Comparison of ENCODE assay signal across 13 cellular contexts in genomic region chr4:174669278-174669677, GRCh38.
A peak's percentile ranks its signal among the peaks of the same experiment; 100 is the strongest.
DNase-seq lines count a peak whose midpoint lies in the region; ATAC-seq and TF ChIP-seq lines count a peak whose summit lies in the region.
"Had no signal": no experiment of that assay in that cellular context is flagged by ENCODE, and none has a peak within 500 bp of the region (broad histone marks: within the 10 kb centered on the region; RNA-seq: fewer than 3 reads in every experiment).

No MANE protein-coding gene starts in this region.

- H3K9me3 ChIP-seq in breast epithelium (no peaks in the 10 kb centered on the region), aorta (ENCODE audit: control insufficient read depth, low read length) (no peaks in the 10 kb centered on the region), lower lobe of right lung (no peaks in the 10 kb centered on the region), left ventricle myocardium inferior (replicated peaks) (no peaks in the 10 kb centered on the region)
- H3K9me3 ChIP-seq: testis had no signal

- H3K27ac Mint-ChIP-seq in MCF 10A (ENCODE audit: low read depth, unreplicated experiment) = peak overlapping the region; percentile 31
- H3K27ac Mint-ChIP-seq: activated CD4-positive, alpha-beta memory T cell treated with anti-CD3 and anti-CD28 coated beads for 36 hours; activated naive CD4-positive, alpha-beta T cell treated with anti-CD3 and anti-CD28 coated beads for 36 hours had no signal

- H3K4me1 ChIP-seq in breast epithelium = no peaks in the 10 kb centered on the region
- H3K4me1 ChIP-seq in aorta (ENCODE audit: control insufficient read depth in 1 of 2, insufficient read depth in 2 of 2, low read length in 2 of 2) = no peaks in the 10 kb centered on the region
- no peaks in the 10 kb centered on the region for H3K4me1 ChIP-seq in lower lobe of right lung
- H3K4me1 ChIP-seq in left ventricle myocardium inferior = no peaks in the 10 kb centered on the region
- H3K4me1 ChIP-seq: testis had no signal

- H3K27ac ChIP-seq in breast epithelium = no peak overlapping the region
- no peak overlapping the region for H3K27ac ChIP-seq in aorta (ENCODE audit: low read depth in 1 of 2, low read length in 2 of 2)
- H3K27ac ChIP-seq in lower lobe of right lung = no peak overlapping the region
- no peak overlapping the region for H3K27ac ChIP-seq in left ventricle myocardium inferior (replicated peaks)
- H3K27ac ChIP-seq: testis had no signal

- H3K27me3 Mint-ChIP-seq in MCF 10A (ENCODE audit: insufficient read depth, unreplicated experiment) = no peaks in the 10 kb centered on the region

- no peaks in the 10 kb centered on the region for H3K36me3 Mint-ChIP-seq in MCF 10A (ENCODE audit: insufficient read depth, unreplicated experiment)
- H3K36me3 Mint-ChIP-seq: activated CD4-positive, alpha-beta memory T cell treated with anti-CD3 and anti-CD28 coated beads for 36 hours had no signal

- POLR2A ChIA-PET in MCF 10A (lab: Yijun Ruan, JAX) = interaction anchor here (1.0 to 1.3 kb wide), 2 partner anchors 19 to 52 kb away, joined by 3 read pairs; no protein-coding TSS in a partner anchor

- H3K4me3 Mint-ChIP-seq in MCF 10A (ENCODE audit: unreplicated experiment) = no peak overlapping the region
- H3K4me3 Mint-ChIP-seq: activated CD4-positive, alpha-beta memory T cell treated with anti-CD3 and anti-CD28 coated beads for 36 hours; activated naive CD4-positive, alpha-beta T cell treated with anti-CD3 and anti-CD28 coated beads for 36 hours had no signal

- no peak for TF ChIP-seq POLR2A in breast epithelium (IDR thresholded peaks at IDR 0.05)

- 76 to 85% methylated on average over 3 of the region's 3 CpGs for WGBS in aorta, 2 donors

- H3K36me3 ChIP-seq in breast epithelium = no peaks in the 10 kb centered on the region
- no peaks in the 10 kb centered on the region for H3K36me3 ChIP-seq in aorta (ENCODE audit: control insufficient read depth in 1 of 2, insufficient read depth in 2 of 2, low read length in 1 of 2)
- no peaks in the 10 kb centered on the region for H3K36me3 ChIP-seq in lower lobe of right lung
- H3K36me3 ChIP-seq in left ventricle myocardium inferior = no peaks in the 10 kb centered on the region

- intact Hi-C loops in MCF 10A (cut with micrococcal nuclease) (no loop called here), breast epithelium (cut with DNase I; ENCODE audit: low total_unique reads) (no loop called here), aorta (cut with DNase I) (no loop called here), lower lobe of right lung (cut with DNase I) (no loop called here), left ventricle myocardium inferior (cut with micrococcal nuclease) (no loop called here)

- DNase-seq in MCF 10A (ENCODE audit: unreplicated experiment) (peak; percentile 87), breast epithelium (ENCODE audit: low spot score in 2 of 2) (no peak), SW480 (ENCODE audit: low spot score) (peak; percentile 7), fibroblast of villous mesenchyme (ENCODE audit: low read depth) (peak; percentile 88), aorta (no peak), lower lobe of right lung (no peak), NCI-H1092 treated with DMSO at 0.1 percent for 48 hours (lab: John Stamatoyannopoulos, UW) (no peak), left ventricle myocardium inferior (no peak)
- DNase-seq: 8988T; activated CD4-positive, alpha-beta memory T cell treated with anti-CD3 and anti-CD28 coated beads for 36 hours; activated naive CD4-positive, alpha-beta T cell treated with anti-CD3 and anti-CD28 coated beads for 36 hours; NCI-H187 treated with DMSO at 0.1 percent for 48 hours; testis had no signal

- BruUV-seq in MCF 10A (replicated peaks; lab: Mats Ljungman, UMichigan) = no TSS peak

- H3K9me3 Mint-ChIP-seq in MCF 10A (ENCODE audit: unreplicated experiment) = no peaks in the 10 kb centered on the region
- H3K9me3 Mint-ChIP-seq: activated naive CD4-positive, alpha-beta T cell treated with anti-CD3 and anti-CD28 coated beads for 36 hours had no signal

- CTCF ChIA-PET in MCF 10A (lab: Yijun Ruan, JAX) = no interaction called here

- H3K4me3 ChIP-seq in breast epithelium (no peak overlapping the region), fibroblast of villous mesenchyme (ENCODE audit: low read depth, low read length) (no peak overlapping the region), aorta (ENCODE audit: low read length in 2 of 2) (no peak overlapping the region), lower lobe of right lung (no peak overlapping the region), left ventricle myocardium inferior (no peak overlapping the region)
- H3K4me3 ChIP-seq: testis had no signal

- ATAC-seq in aorta (ENCODE audit: low FRiP score) (no peak), lower lobe of right lung (no peak)

- H3K27me3 ChIP-seq in breast epithelium (no peaks in the 10 kb centered on the region), aorta (ENCODE audit: control insufficient read depth in 1 of 2, insufficient read depth in 2 of 2, low read length in 1 of 2) (no peaks in the 10 kb centered on the region), lower lobe of right lung (ENCODE audit: low read depth) (no peaks in the 10 kb centered on the region), left ventricle myocardium inferior (ENCODE audit: low read depth) (no peaks in the 10 kb centered on the region)
- H3K27me3 ChIP-seq: testis had no signal

- TF ChIP-seq CTCF in MCF 10A (IDR thresholded peaks at IDR 0.05; ENCODE audit: unreplicated experiment) (no peak), breast epithelium (IDR thresholded peaks at IDR 0.05) (no peak), fibroblast of villous mesenchyme (IDR thresholded peaks at IDR 0.05; ENCODE audit: insufficient read depth, low read depth, low read length) (no peak), lower lobe of right lung (IDR thresholded peaks at IDR 0.05) (no peak), left ventricle myocardium inferior (IDR thresholded peaks at IDR 0.05; ENCODE audit: borderline replicate concordance) (no peak)

- peaks cover 18% of the 10 kb centered on the region for H3K4me1 Mint-ChIP-seq in MCF 10A (ENCODE audit: insufficient read depth, unreplicated experiment)

Comparison
In these comparisons a context has a peak if more than half of its experiments do, and no peak if none do; other contexts are left out.
1. DNase-seq: peak in MCF 10A (single experiment), SW480 (single experiment) and fibroblast of villous mesenchyme (single experiment); none in breast epithelium (0 of 2), aorta (0 of 2), lower lobe of right lung (single experiment), NCI-H1092 treated with DMSO at 0.1 percent for 48 hours (single experiment) and left ventricle myocardium inferior (single experiment).